ENCODE assay signal across 1 cellular context in genomic region chr15:84821501-84822021, GRCh38.
A peak's percentile ranks its signal among the peaks of the same experiment; 100 is the strongest.
TF ChIP-seq lines count a peak whose summit lies in the region.

No MANE protein-coding gene starts in this region.

TF ChIP-seq in K562, 482 proteins besides CTCF, POLR2A, EP300 and RAD21 (continued from another document and continues in another):
- TF ChIP-seq ASH1L (IDR thresholded peaks at IDR 0.05; ENCODE audit: borderline replicate concordance, low read depth, partially characterized antibody), result peak; percentile 18
- TF ChIP-seq ARID3B (CRISPR knock-in tag; IDR thresholded peaks at IDR 0.05; ENCODE audit: borderline replicate concordance), result no peak
- no peak for TF ChIP-seq HINFP (tag; conservative IDR thresholded peaks at IDR 0.05; ENCODE audit: low read depth)
- peak in 1 of 2 experiments; percentile 37 for TF ChIP-seq AFF1 (IDR thresholded peaks at IDR 0.05; ENCODE audit: low read depth in 1 of 2, partially characterized antibody in 2 of 2)
- no peak for TF ChIP-seq PHB2 (IDR thresholded peaks at IDR 0.05; ENCODE audit: low read depth)
- peak; percentile 61 for TF ChIP-seq ARID1B (IDR thresholded peaks at IDR 0.05)
- TF ChIP-seq HNRNPLL (IDR thresholded peaks at IDR 0.05; ENCODE audit: low read depth, low read length, poor library complexity, severe bottlenecking), result no peak
- TF ChIP-seq DEAF1 (CRISPR knock-in tag; IDR thresholded peaks at IDR 0.05), result peak; percentile 73
- TF ChIP-seq ESRRA (IDR thresholded peaks at IDR 0.05; ENCODE audit: borderline replicate concordance, low read depth), result peak; percentile 38; the same call in 1 of the 2 replicates
- peak; percentile 46; the same call in 1 of the 2 replicates for TF ChIP-seq CC2D1A (IDR thresholded peaks at IDR 0.05)
- 0 out of 4 replicates have a peak, but pooled peaks of 1 of the 2 experiments have one; percentile 48 for TF ChIP-seq UBTF (IDR thresholded peaks at IDR 0.05; ENCODE audit: borderline replicate concordance in 1 of 2, low read depth in 2 of 2, low read length in 2 of 2)
- TF ChIP-seq HLTF (IDR thresholded peaks at IDR 0.05), result no peak
- no peak for TF ChIP-seq ZNF384 (IDR thresholded peaks at IDR 0.05; ENCODE audit: low read depth, low read length)
- no peak for TF ChIP-seq NR4A1 (CRISPR knock-in tag; IDR thresholded peaks at IDR 0.05)
- peak; percentile 26; the same call in 1 of the 2 replicates for TF ChIP-seq NR4A1 (tag; IDR thresholded peaks at IDR 0.05)
- TF ChIP-seq OTX1 (CRISPR knock-in tag; IDR thresholded peaks at IDR 0.05), result peak; percentile 48; the same call in 1 of the 2 replicates
- no peak for TF ChIP-seq PYGO2 (tag; IDR thresholded peaks at IDR 0.05)
- peak; percentile 61; the same call in 1 of the 2 replicates for TF ChIP-seq CTBP1 (IDR thresholded peaks at IDR 0.05; ENCODE audit: borderline replicate concordance)
- TF ChIP-seq MYC (IDR thresholded peaks at IDR 0.05; ENCODE audit: low read depth, low read length), result peak; percentile 81
- TF ChIP-seq MYC (CRISPR knock-in tag; IDR thresholded peaks at IDR 0.05; ENCODE audit: borderline replicate concordance, low read depth), result no peak
- TF ChIP-seq STAT5B (CRISPR knock-in tag; IDR thresholded peaks at IDR 0.05), result no peak
- peak in 1 of 2 experiments; percentile 71; a peak in 1 of 4 replicates for TF ChIP-seq MLLT1 (IDR thresholded peaks at IDR 0.05)
- no peak for TF ChIP-seq MCM2 (IDR thresholded peaks at IDR 0.05; ENCODE audit: low read depth)
- 0 out of 2 replicates have a peak, but pooled peaks have one; percentile 29 for TF ChIP-seq TCF3 (CRISPR knock-in tag; IDR thresholded peaks at IDR 0.05)
- peak; percentile 39; the same call in 1 of the 2 replicates for TF ChIP-seq STAG1 (CRISPR knock-in tag; IDR thresholded peaks at IDR 0.05; ENCODE audit: borderline replicate concordance)
- no peak for TF ChIP-seq ZMIZ1 (IDR thresholded peaks at IDR 0.05; ENCODE audit: low read depth in 2 of 2, low read length in 2 of 2)
- no peak for TF ChIP-seq NFRKB (IDR thresholded peaks at IDR 0.05; ENCODE audit: low read depth)
- TF ChIP-seq MTA3 (IDR thresholded peaks at IDR 0.05; ENCODE audit: borderline replicate concordance), result peak; percentile 44; the same call in 1 of the 2 replicates
- no peak for TF ChIP-seq FUS (optimal IDR thresholded peaks at IDR 0.05; ENCODE audit: low read depth, low read length)
- TF ChIP-seq RUNX1 (IDR thresholded peaks at IDR 0.05; ENCODE audit: low read depth), result no peak
- peak; percentile 45; the same call in 1 of the 2 replicates for TF ChIP-seq L3MBTL2 (IDR thresholded peaks at IDR 0.05)
- TF ChIP-seq IFI16 (CRISPR knock-in tag; IDR thresholded peaks at IDR 0.05), result no peak
- TF ChIP-seq ZFP1 (CRISPR knock-in tag; IDR thresholded peaks at IDR 0.05), result no peak
- TF ChIP-seq SOX6 (IDR thresholded peaks at IDR 0.05), result 0 out of 2 replicates have a peak, but pooled peaks have one; percentile 24
- no peak for TF ChIP-seq DACH1 (IDR thresholded peaks at IDR 0.05; ENCODE audit: partially characterized antibody)
- no peak for TF ChIP-seq REST (CRISPR knock-in tag; IDR thresholded peaks at IDR 0.05; ENCODE audit: low read depth)
